In the genomic region with DNA sequence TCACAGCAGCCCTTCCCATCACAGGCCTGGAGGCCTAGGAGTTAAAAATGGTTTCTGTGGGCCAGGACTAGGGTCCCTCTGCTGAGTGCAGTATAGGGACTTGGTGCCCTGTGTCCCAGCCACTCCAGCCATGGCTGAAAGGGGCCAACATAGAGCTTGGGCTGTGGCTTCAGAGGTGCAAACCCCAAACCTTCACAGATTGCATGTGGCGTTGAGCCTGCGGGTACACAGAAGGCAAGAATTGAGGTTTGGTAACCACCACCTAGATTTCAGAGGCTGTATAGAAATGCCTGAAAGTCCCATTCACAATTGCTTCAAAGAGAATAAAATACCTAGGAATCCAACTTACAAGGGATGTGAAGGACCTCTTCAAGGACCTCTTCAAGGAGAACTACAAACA, we compare ENCODE assay signal across 3 cellular contexts. TPM values are rescaled to one million over a fixed set of nuclear protein-coding genes. Genes with fewer than 3 reads are reported as not detected.
DNase-seq lines count a peak whose midpoint lies in the region; ATAC-seq and TF ChIP-seq lines count a peak whose summit lies in the region.
"Not testable (repeated sequence)": the region's sequence is repeated elsewhere in the genome, so short reads cannot be mapped to it uniquely, and the experiment has no call there.

No MANE protein-coding gene starts in this region.

- H3K27me3 Mint-ChIP-seq in natural killer cell treated with Interleukin-12 subunit alpha and Interleukin-12 subunit beta and Interleukin-15 and Interleukin-18, amount 100 ng/mL, for 72 hours, result peaks cover 26 to 28% of the 10 kb centered on the region in 2 donors

- DNase-seq in left lung; natural killer cell treated with Interleukin-12 subunit alpha and Interleukin-12 subunit beta and Interleukin-15 and Interleukin-18, amount 100 ng/mL, for 72 hours (ENCODE audit: low spot score): not testable (repeated sequence)

- H3K27ac ChIP-seq in HEK293 (ENCODE audit: extremely low read depth, low read depth, low read length); left lung: not testable (repeated sequence)

- H3K9me3 ChIP-seq in HEK293 (ENCODE audit: control insufficient read depth, insufficient read depth, low read depth, low read length), result not testable (repeated sequence)
- H3K9me3 ChIP-seq in left lung, result peaks cover 0 to 33% of the 10 kb centered on the region in 2 donors

- H3K9me3 Mint-ChIP-seq in natural killer cell treated with Interleukin-12 subunit alpha and Interleukin-12 subunit beta and Interleukin-15 and Interleukin-18, amount 100 ng/mL, for 72 hours, result peaks cover 13% of the 10 kb centered on the region

- TF ChIP-seq CTCF in HEK293 (tag by site-specific recombination; IDR thresholded peaks at IDR 0.05); left lung (IDR thresholded peaks at IDR 0.05): not testable (repeated sequence)

- peak overlapping the region in 1 of 2 donors; percentile 29 for H3K27ac Mint-ChIP-seq in natural killer cell treated with Interleukin-12 subunit alpha and Interleukin-12 subunit beta and Interleukin-15 and Interleukin-18, amount 100 ng/mL, for 72 hours

- H3K4me1 Mint-ChIP-seq in natural killer cell treated with Interleukin-12 subunit alpha and Interleukin-12 subunit beta and Interleukin-15 and Interleukin-18, amount 100 ng/mL, for 72 hours (ENCODE audit: low read depth in 2 of 2), result peaks cover 8 to 10% of the 10 kb centered on the region in 2 donors

- H3K27me3 ChIP-seq in left lung, result not testable (repeated sequence)

- CTCF ChIA-PET in HEK293 (lab: Yijun Ruan, JAX), result not testable (repeated sequence)

- H3K4me3 ChIP-seq in HEK293 (ENCODE audit: low read depth, low read length); left lung: not testable (repeated sequence)

- not testable (repeated sequence) for H3K4me3 Mint-ChIP-seq in natural killer cell treated with Interleukin-12 subunit alpha and Interleukin-12 subunit beta and Interleukin-15 and Interleukin-18, amount 100 ng/mL, for 72 hours

- H3K36me3 ChIP-seq in HEK293 (ENCODE audit: control insufficient read depth in 2 of 2, insufficient read depth in 1 of 2, low read length in 2 of 2); left lung: not testable (repeated sequence)

- ATAC-seq in left lung, result peak; percentile 19
- peak; percentile 20 to 53 for ATAC-seq in natural killer cell treated with Interleukin-12 subunit alpha and Interleukin-12 subunit beta and Interleukin-15 and Interleukin-18, amount 100 ng/mL, for 72 hours

- H3K4me1 ChIP-seq in HEK293 (ENCODE audit: control insufficient read depth, insufficient read depth, low read length); left lung: not testable (repeated sequence)

- peaks cover 24% of the 10 kb centered on the region for H3K36me3 Mint-ChIP-seq in natural killer cell treated with Interleukin-12 subunit alpha and Interleukin-12 subunit beta and Interleukin-15 and Interleukin-18, amount 100 ng/mL, for 72 hours

- intact Hi-C loops in left lung (cut with DNase I), result not testable (repeated sequence)

- POLR2A ChIA-PET in HEK293 (lab: Yijun Ruan, JAX), result not testable (repeated sequence)

TF ChIP-seq in HEK293, 187 proteins besides CTCF, POLR2A, EP300 and RAD21:
- peak; percentile 81 for TF ChIP-seq ZNF585B (tag by site-specific recombination; IDR thresholded peaks at IDR 0.05)
TF ChIP-seq in HEK293: peak in this region for 1; not testable (repeated sequence) for 186.

RNA-seq across cellular contexts. Expression of gene HINT1, which starts 37.8 kb away (rescaled TPM):
- total RNA-seq in left lung, result 100 to 1,000 TPM; 168 to 169 TPM
- 100 to 1,000 TPM; 219 to 287 TPM for total RNA-seq in natural killer cell treated with Interleukin-12 subunit alpha and Interleukin-12 subunit beta and Interleukin-15 and Interleukin-18, amount 100 ng/mL, for 72 hours

RNA-seq across cellular contexts. Expression of gene LYRM7, which starts 43.5 kb away (rescaled TPM):
- total RNA-seq in left lung, result 1 to 10 TPM; 6.7 to 7.9 TPM
- 10 to 100 TPM in 1 of 2 donors, 1 to 10 TPM in 1; 9.8 to 14.1 TPM for total RNA-seq in natural killer cell treated with Interleukin-12 subunit alpha and Interleukin-12 subunit beta and Interleukin-15 and Interleukin-18, amount 100 ng/mL, for 72 hours
